In the genomic region with DNA sequence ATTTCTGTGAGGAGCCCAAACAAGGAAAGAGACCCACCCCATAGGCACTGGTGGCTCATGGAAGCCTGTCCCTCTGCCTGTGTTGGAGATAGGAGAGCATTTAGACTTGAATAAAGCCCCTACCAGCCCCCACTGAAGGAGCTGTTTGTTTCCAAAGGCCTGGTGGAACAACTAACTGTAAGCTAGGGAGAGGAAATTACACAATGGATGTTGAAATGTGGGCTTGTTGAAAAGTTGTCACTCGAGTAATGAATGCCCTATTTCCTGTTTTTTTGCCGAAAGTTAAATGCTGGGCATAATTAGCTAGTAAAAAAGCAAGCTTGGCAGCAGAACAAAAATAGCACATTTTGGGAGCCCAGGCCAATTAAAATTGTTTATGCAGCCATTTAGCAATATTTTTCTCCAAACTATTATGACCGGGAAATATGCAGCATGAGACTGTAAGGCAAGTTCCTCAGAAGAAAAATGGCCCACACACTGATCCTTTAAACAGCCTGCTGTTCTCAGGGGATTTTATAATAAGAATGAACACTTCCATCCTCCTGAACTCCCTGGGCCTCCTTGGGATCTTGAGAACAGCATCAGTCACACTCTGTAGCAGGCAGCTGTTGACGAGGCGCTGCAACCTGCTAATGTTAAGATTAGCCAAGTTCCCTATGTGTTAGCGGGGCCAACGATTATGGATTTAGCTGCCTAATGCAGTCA, we compare ENCODE assay signal across 10 cellular contexts. TPM values are rescaled to one million over a fixed set of nuclear protein-coding genes. Genes with fewer than 3 reads are reported as not detected.
DNase-seq lines count a peak whose midpoint lies in the region; TF ChIP-seq lines count a peak whose summit lies in the region.
"Had no signal": no experiment of that assay in that cellular context is flagged by ENCODE, and none has a peak within 500 bp of the region (broad histone marks: within the 10 kb centered on the region; RNA-seq: fewer than 3 reads in every experiment).

No MANE protein-coding gene starts in this region.

- TF ChIP-seq POLR2A in vagina (IDR thresholded peaks at IDR 0.05) = no peak

- peaks cover 10% of the 10 kb centered on the region for H3K9me3 Mint-ChIP-seq in mesothelial cell of epicardium
- H3K9me3 Mint-ChIP-seq in T-helper 2 cell treated with Interferon-gamma antibody and Interleukin-4, amounts not matched to agents 5 μg/mL and 100 μg/mL, for 36 hours = peaks cover 4% of the 10 kb centered on the region

- no peaks in the 10 kb centered on the region for H3K36me3 Mint-ChIP-seq in mesothelial cell of epicardium
- no peaks in the 10 kb centered on the region for H3K36me3 Mint-ChIP-seq in T-helper 2 cell treated with Interferon-gamma antibody and Interleukin-4, amounts not matched to agents 5 μg/mL and 100 μg/mL, for 36 hours (ENCODE audit: low read depth)

- H3K4me1 Mint-ChIP-seq in mesothelial cell of epicardium = peaks cover 18% of the 10 kb centered on the region
- no peaks in the 10 kb centered on the region for H3K4me1 Mint-ChIP-seq in T-helper 2 cell treated with Interferon-gamma antibody and Interleukin-4, amounts not matched to agents 5 μg/mL and 100 μg/mL, for 36 hours (ENCODE audit: low read depth)

- H3K9me3 ChIP-seq in vagina = no peaks in the 10 kb centered on the region

- peaks cover 19% of the 10 kb centered on the region for H3K4me1 ChIP-seq in vagina
- H3K4me1 ChIP-seq: A549 had no signal

- no peak overlapping the region for H3K4me3 Mint-ChIP-seq in mesothelial cell of epicardium
- no peak overlapping the region for H3K4me3 Mint-ChIP-seq in T-helper 2 cell treated with Interferon-gamma antibody and Interleukin-4, amounts not matched to agents 5 μg/mL and 100 μg/mL, for 36 hours
- H3K4me3 Mint-ChIP-seq: activated B cell treated with CpG ODN at 0.5 μM for 24 hours had no signal

- no peaks in the 10 kb centered on the region for H3K27me3 ChIP-seq in vagina

- no peaks in the 10 kb centered on the region for H3K27me3 Mint-ChIP-seq in mesothelial cell of epicardium (ENCODE audit: low read depth)
- peaks cover 6% of the 10 kb centered on the region for H3K27me3 Mint-ChIP-seq in T-helper 2 cell treated with Interferon-gamma antibody and Interleukin-4, amounts not matched to agents 5 μg/mL and 100 μg/mL, for 36 hours (ENCODE audit: low read depth)

- TF ChIP-seq CTCF in coronary artery (IDR thresholded peaks at IDR 0.05) (no peak), mesothelial cell of epicardium (IDR thresholded peaks at IDR 0.05; ENCODE audit: unreplicated experiment) (no peak), vagina (IDR thresholded peaks at IDR 0.05) (no peak)

- H3K4me3 ChIP-seq in coronary artery = peak overlapping the region; percentile 3
- H3K4me3 ChIP-seq in vagina = no peak overlapping the region
- H3K4me3 ChIP-seq: A549 had no signal

- H3K27ac Mint-ChIP-seq in mesothelial cell of epicardium = peak overlapping the region; percentile 82
- no peak overlapping the region for H3K27ac Mint-ChIP-seq in T-helper 2 cell treated with Interferon-gamma antibody and Interleukin-4, amounts not matched to agents 5 μg/mL and 100 μg/mL, for 36 hours
- H3K27ac Mint-ChIP-seq: activated B cell treated with CpG ODN at 0.5 μM for 24 hours had no signal

- H3K27ac ChIP-seq in coronary artery (peak overlapping the region in 1 of 2 donors; percentile 80), vagina (peak overlapping the region; percentile 72)
- H3K27ac ChIP-seq: A549 had no signal

- no peaks in the 10 kb centered on the region for H3K36me3 ChIP-seq in vagina

- DNase-seq in NK-92 treated with Interleukin-12 subunit alpha and Interleukin-12 subunit beta, amount 100 ng/mL, for 24 hours (lab: John Stamatoyannopoulos, UW) = peak; percentile 21
- DNase-seq in NK-92 (lab: John Stamatoyannopoulos, UW; ENCODE audit: unreplicated experiment) = no peak
- DNase-seq in coronary artery (ENCODE audit: low spot score) = no peak
- DNase-seq in mesothelial cell of epicardium (ENCODE audit: low spot score in 2 of 2, unreplicated experiment in 2 of 2) = no peak
- DNase-seq in vagina (ENCODE audit: extremely low spot score in 2 of 2) = no peak
- DNase-seq in NCI-H128 (lab: John Stamatoyannopoulos, UW; ENCODE audit: unreplicated experiment) = no peak
- no peak for DNase-seq in germinal center (ENCODE audit: low spot score)
- DNase-seq in T-helper 2 cell treated with Interferon-gamma antibody and Interleukin-4, amounts not matched to agents 5 μg/mL and 100 μg/mL, for 36 hours (ENCODE audit: low spot score) = no peak
- DNase-seq: activated B cell treated with CpG ODN at 0.5 μM for 24 hours had no signal

- intact Hi-C loops in vagina (cut with DNase I) = loop anchor here (10.0 kb wide), 1 partner anchor 226 kb away; the partner anchor contains the start of gene C11orf91

RNA-seq across cellular contexts. Expression of gene LMO2, which starts 38.6 kb away (rescaled TPM):
- total RNA-seq in mesothelial cell of epicardium = 2.9 to 4.5 TPM (median 3.9 TPM) in 3 replicates
- total RNA-seq in vagina = 26.5 TPM
